In genomic region chr7:44022069-44022468, GRCh38 we compare ENCODE assay signal across 1 cellular context.
TF ChIP-seq lines count a peak whose summit lies in the region.
"Not testable (repeated sequence)": the region's sequence is repeated elsewhere in the genome, so short reads cannot be mapped to it uniquely, and the experiment has no call there.

No MANE protein-coding gene starts in this region.

TF ChIP-seq in HepG2, 621 proteins besides CTCF, POLR2A, EP300 and RAD21:
- TF ChIP-seq SKI (IDR thresholded peaks at IDR 0.05; ENCODE audit: partially characterized antibody), result peak; percentile 35
- not testable (repeated sequence) for TF ChIP-seq SOX6 (IDR thresholded peaks at IDR 0.05); HNF1A (CRISPR knock-in tag; IDR thresholded peaks at IDR 0.05; ENCODE audit: borderline replicate concordance); LCORL (IDR thresholded peaks at IDR 0.05); FOXP1 (IDR thresholded peaks at IDR 0.05)
- TF ChIP-seq SOX6 (CRISPR knock-in tag; IDR thresholded peaks at IDR 0.05), result peak; percentile 31; the same call in 1 of the 2 replicates
- peak; percentile 35; the same call in 1 of the 2 replicates for TF ChIP-seq FOXA3 (CRISPR knock-in tag; IDR thresholded peaks at IDR 0.05)
- TF ChIP-seq MLX (CRISPR knock-in tag; IDR thresholded peaks at IDR 0.05), result peak; percentile 13; the same call in 1 of the 2 replicates
- TF ChIP-seq, protein P1, sequence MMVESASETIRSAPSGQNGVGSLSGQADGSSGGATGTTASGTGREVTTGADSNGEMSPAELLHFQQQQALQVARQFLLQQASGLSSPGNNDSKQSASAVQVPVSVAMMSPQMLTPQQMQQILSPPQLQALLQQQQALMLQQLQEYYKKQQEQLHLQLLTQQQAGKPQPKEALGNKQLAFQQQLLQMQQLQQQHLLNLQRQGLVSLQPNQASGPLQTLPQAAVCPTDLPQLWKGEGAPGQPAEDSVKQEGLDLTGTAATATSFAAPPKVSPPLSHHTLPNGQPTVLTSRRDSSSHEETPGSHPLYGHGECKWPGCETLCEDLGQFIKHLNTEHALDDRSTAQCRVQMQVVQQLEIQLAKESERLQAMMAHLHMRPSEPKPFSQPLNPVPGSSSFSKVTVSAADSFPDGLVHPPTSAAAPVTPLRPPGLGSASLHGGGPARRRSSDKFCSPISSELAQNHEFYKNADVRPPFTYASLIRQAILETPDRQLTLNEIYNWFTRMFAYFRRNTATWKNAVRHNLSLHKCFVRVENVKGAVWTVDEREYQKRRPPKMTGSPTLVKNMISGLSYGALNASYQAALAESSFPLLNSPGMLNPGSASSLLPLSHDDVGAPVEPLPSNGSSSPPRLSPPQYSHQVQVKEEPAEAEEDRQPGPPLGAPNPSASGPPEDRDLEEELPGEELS (CRISPR knock-in tag; IDR thresholded peaks at IDR 0.05), result peak; percentile 68
- TF ChIP-seq TBX2 (CRISPR knock-in tag; IDR thresholded peaks at IDR 0.05; ENCODE audit: borderline replicate concordance), result peak; percentile 37; the same call in 1 of the 2 replicates
- 0 out of 2 replicates have a peak, but pooled peaks have one; percentile 28 for TF ChIP-seq PHF21A (CRISPR knock-in tag; IDR thresholded peaks at IDR 0.05)
- TF ChIP-seq, protein P2, sequence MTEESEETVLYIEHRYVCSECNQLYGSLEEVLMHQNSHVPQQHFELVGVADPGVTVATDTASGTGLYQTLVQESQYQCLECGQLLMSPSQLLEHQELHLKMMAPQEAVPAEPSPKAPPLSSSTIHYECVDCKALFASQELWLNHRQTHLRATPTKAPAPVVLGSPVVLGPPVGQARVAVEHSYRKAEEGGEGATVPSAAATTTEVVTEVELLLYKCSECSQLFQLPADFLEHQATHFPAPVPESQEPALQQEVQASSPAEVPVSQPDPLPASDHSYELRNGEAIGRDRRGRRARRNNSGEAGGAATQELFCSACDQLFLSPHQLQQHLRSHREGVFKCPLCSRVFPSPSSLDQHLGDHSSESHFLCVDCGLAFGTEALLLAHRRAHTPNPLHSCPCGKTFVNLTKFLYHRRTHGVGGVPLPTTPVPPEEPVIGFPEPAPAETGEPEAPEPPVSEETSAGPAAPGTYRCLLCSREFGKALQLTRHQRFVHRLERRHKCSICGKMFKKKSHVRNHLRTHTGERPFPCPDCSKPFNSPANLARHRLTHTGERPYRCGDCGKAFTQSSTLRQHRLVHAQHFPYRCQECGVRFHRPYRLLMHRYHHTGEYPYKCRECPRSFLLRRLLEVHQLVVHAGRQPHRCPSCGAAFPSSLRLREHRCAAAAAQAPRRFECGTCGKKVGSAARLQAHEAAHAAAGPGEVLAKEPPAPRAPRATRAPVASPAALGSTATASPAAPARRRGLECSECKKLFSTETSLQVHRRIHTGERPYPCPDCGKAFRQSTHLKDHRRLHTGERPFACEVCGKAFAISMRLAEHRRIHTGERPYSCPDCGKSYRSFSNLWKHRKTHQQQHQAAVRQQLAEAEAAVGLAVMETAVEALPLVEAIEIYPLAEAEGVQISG (CRISPR knock-in tag; IDR thresholded peaks at IDR 0.05), result 0 out of 2 replicates have a peak, but pooled peaks have one; percentile 12
- 0 out of 2 replicates have a peak, but pooled peaks have one; percentile 21 for TF ChIP-seq HNF1A (IDR thresholded peaks at IDR 0.05; ENCODE audit: low read depth)
- peak; percentile 21; the same call in 1 of the 2 replicates for TF ChIP-seq SOX5 (CRISPR knock-in tag; IDR thresholded peaks at IDR 0.05; ENCODE audit: borderline replicate concordance)
- TF ChIP-seq LCORL (CRISPR knock-in tag; IDR thresholded peaks at IDR 0.05), result 0 out of 2 replicates have a peak, but pooled peaks have one; percentile 36
- peak; percentile 21; the same call in 1 of the 2 replicates for TF ChIP-seq SALL1 (CRISPR knock-in tag; IDR thresholded peaks at IDR 0.05)
- TF ChIP-seq FOXP1 (CRISPR knock-in tag; IDR thresholded peaks at IDR 0.05), result peak; percentile 56
- peak; percentile 22; the same call in 1 of the 2 replicates for TF ChIP-seq GFI1 (CRISPR knock-in tag; IDR thresholded peaks at IDR 0.05; ENCODE audit: borderline replicate concordance)
- TF ChIP-seq, protein P3, sequence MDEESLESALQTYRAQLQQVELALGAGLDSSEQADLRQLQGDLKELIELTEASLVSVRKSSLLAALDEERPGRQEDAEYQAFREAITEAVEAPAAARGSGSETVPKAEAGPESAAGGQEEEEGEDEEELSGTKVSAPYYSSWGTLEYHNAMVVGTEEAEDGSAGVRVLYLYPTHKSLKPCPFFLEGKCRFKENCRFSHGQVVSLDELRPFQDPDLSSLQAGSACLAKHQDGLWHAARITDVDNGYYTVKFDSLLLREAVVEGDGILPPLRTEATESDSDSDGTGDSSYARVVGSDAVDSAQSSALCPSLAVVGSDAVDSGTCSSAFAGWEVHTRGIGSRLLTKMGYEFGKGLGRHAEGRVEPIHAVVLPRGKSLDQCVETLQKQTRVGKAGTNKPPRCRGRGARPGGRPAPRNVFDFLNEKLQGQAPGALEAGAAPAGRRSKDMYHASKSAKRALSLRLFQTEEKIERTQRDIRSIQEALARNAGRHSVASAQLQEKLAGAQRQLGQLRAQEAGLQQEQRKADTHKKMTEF (CRISPR knock-in tag; IDR thresholded peaks at IDR 0.05), result 0 out of 2 replicates have a peak, but pooled peaks have one; percentile 42
- peak; percentile 56; the same call in 1 of the 2 replicates for TF ChIP-seq SAP130 (CRISPR knock-in tag; IDR thresholded peaks at IDR 0.05; ENCODE audit: low read depth)
